3 cellular contexts compared by ENCODE assay signal in the genomic region with DNA sequence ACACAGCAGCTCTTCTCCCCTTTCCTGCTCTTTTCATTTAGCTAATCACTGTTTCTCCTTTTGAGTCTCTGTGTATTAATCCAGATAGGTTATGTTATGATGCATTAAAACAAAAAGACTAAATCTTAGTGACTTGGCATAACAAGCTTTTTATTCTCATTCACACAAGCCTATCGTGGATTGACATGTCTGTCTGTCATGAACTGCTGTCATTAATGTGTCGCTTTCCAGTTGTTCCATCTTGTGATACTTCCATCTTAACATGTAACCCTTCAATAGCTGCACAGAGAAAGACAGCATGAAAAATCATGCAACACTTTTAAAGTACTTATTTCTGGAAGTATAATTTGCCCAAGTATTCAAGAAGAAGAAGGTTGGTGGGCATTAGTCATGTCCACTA.
"Had no signal": no experiment of that assay in that cellular context is flagged by ENCODE, and none has a peak within 500 bp of the region (broad histone marks: within the 10 kb centered on the region; RNA-seq: fewer than 3 reads in every experiment).

No MANE protein-coding gene starts in this region.

- H3K4me3 ChIP-seq: GM12878 had no signal

- DNase-seq: GDM1, GF-D8 had no signal
